In the genomic region with DNA sequence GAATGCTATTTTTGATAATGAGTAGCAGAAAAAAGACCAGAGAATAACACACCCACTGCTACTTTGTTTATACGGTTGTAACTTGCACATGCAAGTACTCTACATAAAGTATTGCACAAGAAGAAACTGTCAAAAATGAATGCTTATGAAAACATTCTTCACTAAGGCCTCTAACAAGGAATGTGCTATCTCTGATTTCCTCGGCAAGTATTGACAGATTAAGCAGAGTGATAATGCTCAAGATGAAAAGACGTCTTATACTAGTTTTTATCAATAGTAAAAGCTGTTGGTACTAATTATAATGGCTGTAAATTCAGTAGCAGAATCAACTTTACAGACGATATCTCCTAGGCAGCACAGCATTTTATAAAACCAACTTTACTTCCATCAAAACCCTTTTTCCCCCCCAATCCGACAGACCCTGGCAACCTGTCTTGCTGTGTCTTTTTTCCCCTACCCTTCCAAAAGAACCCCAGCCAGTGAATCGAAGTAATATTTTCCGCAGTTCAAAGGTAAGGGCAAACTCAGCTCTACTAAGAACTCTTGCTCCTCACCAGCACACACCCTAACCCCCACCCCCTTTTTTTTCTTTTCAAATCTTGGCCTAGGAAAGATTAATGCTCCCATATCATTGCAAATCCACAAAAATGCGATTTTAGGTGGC, we compare ENCODE assay signal across 8 cellular contexts. TPM values are rescaled to one million over a fixed set of nuclear protein-coding genes. Genes with fewer than 3 reads are reported as not detected.
DNase-seq lines count a peak whose midpoint lies in the region; ATAC-seq and TF ChIP-seq lines count a peak whose summit lies in the region.

No MANE protein-coding gene starts in this region.

- no peaks in the 10 kb centered on the region for H3K36me3 ChIP-seq in cardiac muscle cell
- H3K36me3 ChIP-seq in RWPE2 (ENCODE audit: low read depth), result peaks cover 9% of the 10 kb centered on the region
- H3K36me3 ChIP-seq in neutrophil, result no peaks in the 10 kb centered on the region

- DNase-seq in cardiac muscle cell (ENCODE audit: low read depth in 1 of 2, low spot score in 1 of 2) (peak; percentile 2 to 64), Right ventricle myocardium superior (no peak), RWPE2 (ENCODE audit: low spot score) (no peak), epithelial cell of prostate (ENCODE audit: low read depth, low spot score) (no peak), DMS114 treated with DMSO at 0.1 percent for 48 hours (lab: John Stamatoyannopoulos, UW; ENCODE audit: unreplicated experiment) (no peak), DMS153 (lab: John Stamatoyannopoulos, UW) (no peak)

- TF ChIP-seq CTCF in cardiac muscle cell (IDR thresholded peaks at IDR 0.05; ENCODE audit: low read depth, low read length), result no peak
- TF ChIP-seq CTCF in RWPE2 (IDR thresholded peaks at IDR 0.05; ENCODE audit: poor library complexity, severe bottlenecking), result no peak
- no peak for TF ChIP-seq CTCF in neutrophil (IDR thresholded peaks at IDR 0.05)

- H3K4me1 ChIP-seq in cardiac muscle cell (ENCODE audit: low read depth) (peaks cover 35% of the 10 kb centered on the region), RWPE2 (ENCODE audit: insufficient read depth, poor library complexity, severe bottlenecking) (peaks cover 42% of the 10 kb centered on the region), neutrophil (ENCODE audit: control insufficient read depth in 1 of 2, insufficient read depth in 1 of 2, low read depth in 1 of 2, low read length in 1 of 2) (peaks cover 28 to 37% of the 10 kb centered on the region in 2 experiments)

- intact Hi-C loops in Right ventricle myocardium superior (cut with DNase I), result loop anchor here (5.0 to 10.0 kb wide), 2 partner anchors 54 to 94 kb away; partner anchors contain the start of gene OCIAD1

- H3K27me3 ChIP-seq in cardiac muscle cell (no peaks in the 10 kb centered on the region), RWPE2 (ENCODE audit: insufficient read depth, poor library complexity, severe bottlenecking) (no peaks in the 10 kb centered on the region), neutrophil (no peaks in the 10 kb centered on the region)

- H3K9me3 ChIP-seq in cardiac muscle cell (ENCODE audit: low read depth), result no peaks in the 10 kb centered on the region
- H3K9me3 ChIP-seq in RWPE2 (ENCODE audit: severe bottlenecking), result no peaks in the 10 kb centered on the region
- no peaks in the 10 kb centered on the region for H3K9me3 ChIP-seq in neutrophil

- peak overlapping the region; percentile 91 for H3K27ac ChIP-seq in cardiac muscle cell
- peak overlapping the region; percentile 88 for H3K27ac ChIP-seq in RWPE2 (ENCODE audit: poor library complexity, severe bottlenecking)
- H3K27ac ChIP-seq in epithelial cell of prostate, result peak overlapping the region; percentile 94
- H3K27ac ChIP-seq in neutrophil, result peak overlapping the region; percentile 91

- H3K4me3 ChIP-seq in cardiac muscle cell (peak overlapping the region; percentile 58), RWPE2 (ENCODE audit: severe bottlenecking) (peak overlapping the region; percentile 95), neutrophil (ENCODE audit: low read depth in 1 of 2, low read length in 1 of 2) (peak overlapping the region; percentile 91 to 96)

- no peak for ATAC-seq in Right ventricle myocardium superior (ENCODE audit: poor library complexity)
- no peak for ATAC-seq in RWPE2 (ENCODE audit: low read depth)
- no peak for ATAC-seq in HG03108 (IDR thresholded peaks at IDR 0.05; ENCODE audit: unreplicated experiment)

RNA-seq across cellular contexts. Expression of gene FRYL, which starts 1.5 kb away (rescaled TPM):
- total RNA-seq in cardiac muscle cell, result 33.0 and 33.4 TPM in 2 replicates
- polyA plus RNA-seq in cardiac muscle cell, result 20.6 and 32.2 TPM in 2 replicates
- total RNA-seq in Right ventricle myocardium superior, result 27.9 TPM

RNA-seq across cellular contexts. Expression of gene OCIAD1, which starts 52.3 kb away (rescaled TPM):
- total RNA-seq in cardiac muscle cell (108 and 118 TPM in 2 replicates), Right ventricle myocardium superior (121 TPM)
- polyA plus RNA-seq in cardiac muscle cell, result 193 and 195 TPM in 2 replicates

Comparison
In these comparisons a context has a peak if more than half of its experiments do, and no peak if none do; other contexts are left out.
1. DNase-seq: peak in cardiac muscle cell (2 of 2); none in Right ventricle myocardium superior (single experiment), RWPE2 (single experiment), epithelial cell of prostate (single experiment), DMS114 treated with DMSO at 0.1 percent for 48 hours (single experiment) and DMS153 (single experiment).
2. Peak in every context shown above with its lines, with median percentiles within 50 percentile points of each other: H3K27ac ChIP-seq and H3K4me3 ChIP-seq.